Comparison of ENCODE assay signal across 19 cellular contexts in genomic region chr6:54886932-54887584, GRCh38. TPM values are rescaled to one million over a fixed set of nuclear protein-coding genes. Genes with fewer than 3 reads are reported as not detected.
DNase-seq lines count a peak whose midpoint lies in the region; ATAC-seq, FAIRE-seq and TF ChIP-seq lines count a peak whose summit lies in the region.
"Had no signal": no experiment of that assay in that cellular context is flagged by ENCODE, and none has a peak within 500 bp of the region (broad histone marks: within the 10 kb centered on the region; RNA-seq: fewer than 3 reads in every experiment).

No MANE protein-coding gene starts in this region.

- no peak overlapping the region for H2BK5ac ChIP-seq in H9 (ENCODE audit: insufficient read length, low read length)

- H3K23me2 ChIP-seq in H9 (ENCODE audit: insufficient read length, low read depth, low read length, poor library complexity, severe bottlenecking): no peaks in the 10 kb centered on the region

- no peak overlapping the region for H3K23ac ChIP-seq in H9 (ENCODE audit: insufficient read length, low read depth, low read length)

- no peak overlapping the region for H4K91ac ChIP-seq in H9 (ENCODE audit: insufficient read length, low read depth, low read length)

- no peak overlapping the region for H3K18ac ChIP-seq in H9 (ENCODE audit: insufficient read length, low read depth, low read length)

- FAIRE-seq in A204.1 (lab: Jason Lieb, UNC) (peak; percentile 81), keratinocyte (lab: Jason Lieb, UNC) (peak; percentile 32), pancreas (lab: Jason Lieb, UNC) (peak; percentile 90)
- FAIRE-seq: GM12878 had no signal

- no peak overlapping the region for H4K5ac ChIP-seq in H9 (ENCODE audit: insufficient read length, low read depth, low read length)

- H3K9me1 ChIP-seq in keratinocyte (ENCODE audit: control insufficient read depth, extremely low read depth, insufficient read depth, low read length): no peaks in the 10 kb centered on the region

- no peak overlapping the region for H3K14ac ChIP-seq in H9 (ENCODE audit: insufficient read depth, low read length)

- H3K9me3 ChIP-seq in keratinocyte (ENCODE audit: control insufficient read depth, low read depth, low read length) (no peaks in the 10 kb centered on the region), pancreas (no peaks in the 10 kb centered on the region), H9 (ENCODE audit: control insufficient read depth, low read depth, low read length) (no peaks in the 10 kb centered on the region), uterus (no peaks in the 10 kb centered on the region)
- H3K9me3 ChIP-seq: HAP-1 had no signal

- H2BK20ac ChIP-seq in H9 (ENCODE audit: low read depth, low read length, poor library complexity, severe bottlenecking): no peak overlapping the region

- peaks cover 6% of the 10 kb centered on the region for H4K20me1 ChIP-seq in keratinocyte (ENCODE audit: control insufficient read depth, extremely low read depth, insufficient read depth, low read length)
- no peaks in the 10 kb centered on the region for H4K20me1 ChIP-seq in H9 (ENCODE audit: control insufficient read depth, insufficient read depth, insufficient read length)

- ATAC-seq in pancreas: no peak
- no peak for ATAC-seq in stimulated activated naive CD8-positive, alpha-beta T cell treated with anti-CD3 and anti-CD28 coated beads, Interleukin-15, Interleukin-2, amounts not matched to agents 100 U/mL and 50 U/mL, for 24 hours
- ATAC-seq: GM12878 had no signal

- H3K79me2 ChIP-seq in keratinocyte (ENCODE audit: control insufficient read depth, insufficient read depth, low read length) (peaks cover 69% of the 10 kb centered on the region), H9 (ENCODE audit: insufficient read depth, low read length) (no peaks in the 10 kb centered on the region)

- no peak overlapping the region for H3K4ac ChIP-seq in H9 (ENCODE audit: low read depth, low read length)

- no peak for TF ChIP-seq POLR2A in uterus (IDR thresholded peaks at IDR 0.05)

- no peaks in the 10 kb centered on the region for H3K27me3 Mint-ChIP-seq in H9 (ENCODE audit: low read depth)
- H3K27me3 Mint-ChIP-seq: CD4-positive, alpha-beta T cell had no signal

- H2BK15ac ChIP-seq in H9 (ENCODE audit: low read depth, low read length): no peak overlapping the region

- dilution Hi-C loops in keratinocyte (cut with MboI; ENCODE audit: extremely low pct_ligation_motif_present, low sequenced_read_pairs): no loop called here

- peak; percentile 20 for DNase-seq in NCI-H69 (lab: John Stamatoyannopoulos, UW)
- no peak for DNase-seq in keratinocyte (ENCODE audit: low read depth, low spot score)
- no peak for DNase-seq in pancreas
- no peak for DNase-seq in H9
- no peak for DNase-seq in uterus
- DNase-seq in NCI-H774 (lab: John Stamatoyannopoulos, UW): no peak
- DNase-seq in stimulated activated naive CD8-positive, alpha-beta T cell treated with anti-CD3 and anti-CD28 coated beads, Interleukin-15, Interleukin-2, amounts not matched to agents 100 U/mL and 50 U/mL, for 24 hours: no peak
- DNase-seq: AML-193; CD4-positive, alpha-beta T cell; DND-41; EL; GOT3 had no signal

- intact Hi-C loops in pancreas (cut with DNase I): no loop called here
- intact Hi-C loops in uterus (cut with DNase I; ENCODE audit: low total_unique reads): no loop called here

- H2BK12ac ChIP-seq in H9 (ENCODE audit: insufficient read length, low read depth, low read length): no peak overlapping the region

- H3K9ac ChIP-seq in keratinocyte (ENCODE audit: control insufficient read depth, extremely low read depth, insufficient read depth, low read length) (no peak overlapping the region), H9 (ENCODE audit: extremely low read depth, insufficient read length, low read length) (no peak overlapping the region)

- H3K27me3 ChIP-seq in keratinocyte (ENCODE audit: control insufficient read depth, extremely low read depth, insufficient read depth, low read length) (no peaks in the 10 kb centered on the region), pancreas (peaks cover 0 to 4% (median 0%) of the 10 kb centered on the region in 4 donors), H9 (ENCODE audit: insufficient read depth, low read length) (no peaks in the 10 kb centered on the region), uterus (no peaks in the 10 kb centered on the region)

- H2AK5ac ChIP-seq in H9 (ENCODE audit: insufficient read length, low read length): no peak overlapping the region

- no peak for TF ChIP-seq CTCF in keratinocyte (optimal IDR thresholded peaks at IDR 0.05 in 1 of 3, IDR thresholded peaks at IDR 0.05 in 1 of 3, conservative IDR thresholded peaks at IDR 0.05 in 1 of 3; ENCODE audit: extremely low read depth in 1 of 3, insufficient read depth in 2 of 3, low read length in 3 of 3)
- no peak for TF ChIP-seq CTCF in pancreas (IDR thresholded peaks at IDR 0.05)
- TF ChIP-seq CTCF in H9 (conservative IDR thresholded peaks at IDR 0.05): no peak
- TF ChIP-seq CTCF in uterus (IDR thresholded peaks at IDR 0.05): no peak

- peaks cover 0 to 2% of the 10 kb centered on the region in 2 experiments; a peak in 2 of 5 replicates for H3K9me3 Mint-ChIP-seq in H9

- H3K4me3 ChIP-seq in keratinocyte (ENCODE audit: control insufficient read depth in 2 of 3, extremely low read depth in 1 of 3, insufficient read depth in 2 of 3, low read depth in 1 of 3, low read length in 3 of 3) (no peak overlapping the region), pancreas (no peak overlapping the region), uterus (no peak overlapping the region)
- H3K4me3 ChIP-seq: GM12878, HAP-1 had no signal

- H3K36me3 Mint-ChIP-seq in H9 (ENCODE audit: insufficient read depth in 1 of 3, low read depth in 3 of 3): no peaks in the 10 kb centered on the region

- 33 to 38% methylated on average over 4 of the region's 4 CpGs for WGBS in pancreas, 2 donors
- no CpG with 5 or more reads among the region's 4 CpGs for WGBS in H9 (ENCODE audit: extremely low coverage, insufficient read length, low lambda C conversion rate)

- H3K4me2 ChIP-seq in keratinocyte (ENCODE audit: control insufficient read depth, extremely low read depth, insufficient read depth, low read depth, low read length) (no peak overlapping the region), H9 (ENCODE audit: insufficient read depth, insufficient read length, low read length) (no peak overlapping the region)

- no peak overlapping the region for H2BK120ac ChIP-seq in H9 (ENCODE audit: low read depth, low read length, poor library complexity, severe bottlenecking)

- H2AFZ ChIP-seq in keratinocyte (ENCODE audit: control insufficient read depth, low read length) (no peak overlapping the region), H9 (ENCODE audit: low read length) (no peak overlapping the region)

- no peaks in the 10 kb centered on the region for H3K4me1 Mint-ChIP-seq in H9

- H3K36me3 ChIP-seq in keratinocyte (ENCODE audit: control insufficient read depth in 2 of 2, extremely low read depth in 1 of 2, insufficient read depth in 2 of 2, low read length in 2 of 2): peaks cover 3 to 4% of the 10 kb centered on the region in 2 experiments
- H3K36me3 ChIP-seq in pancreas: no peaks in the 10 kb centered on the region
- H3K36me3 ChIP-seq in uterus: no peaks in the 10 kb centered on the region
- H3K36me3 ChIP-seq: HAP-1 had no signal

- peaks cover 21% of the 10 kb centered on the region for H3K4me1 ChIP-seq in keratinocyte (ENCODE audit: control insufficient read depth, extremely low read depth, insufficient read depth, low read length)
- H3K4me1 ChIP-seq in pancreas: no peaks in the 10 kb centered on the region
- H3K4me1 ChIP-seq in H9 (ENCODE audit: insufficient read depth, low read length): no peaks in the 10 kb centered on the region
- no peaks in the 10 kb centered on the region for H3K4me1 ChIP-seq in uterus
- H3K4me1 ChIP-seq: HAP-1 had no signal

- H3K27ac ChIP-seq in keratinocyte (ENCODE audit: control insufficient read depth, insufficient read depth, low read length): no peak overlapping the region
- H3K27ac ChIP-seq in pancreas: no peak overlapping the region
- no peak overlapping the region for H3K27ac ChIP-seq in H9 (ENCODE audit: insufficient read length, low read depth, low read length)
- no peak overlapping the region for H3K27ac ChIP-seq in uterus
- H3K27ac ChIP-seq: C4-2B had no signal

- H3K56ac ChIP-seq in H9 (ENCODE audit: insufficient read length, low read depth, low read length): no peak overlapping the region

- no peaks in the 10 kb centered on the region for H3K79me1 ChIP-seq in H9 (ENCODE audit: insufficient read depth, low read depth, low read length, poor library complexity, severe bottlenecking)

- no peak overlapping the region for H3T11ph ChIP-seq in H9 (ENCODE audit: low read length)

- no peak overlapping the region for H4K8ac ChIP-seq in H9 (replicated peaks; ENCODE audit: insufficient read length, low read depth, low read length)

- H3K4me3 Mint-ChIP-seq in H9: no peak overlapping the region
- H3K4me3 Mint-ChIP-seq: CD4-positive, alpha-beta T cell had no signal

- no peak overlapping the region for H3K27ac Mint-ChIP-seq in H9
- H3K27ac Mint-ChIP-seq: CD4-positive, alpha-beta T cell had no signal

RNA-seq across cellular contexts. Expression of gene FAM83B, which starts 40.5 kb away (rescaled TPM):
- 19.3 to 30.3 TPM (median 26.5 TPM) in 3 replicates for polyA plus RNA-seq in keratinocyte
- 17.3 TPM for polyA plus RNA-seq in keratinocyte (2011; ENCODE audit: low read depth)
- 9.3 and 22.6 TPM in 2 replicates for polyA plus RNA-seq in keratinocyte (2011; cell fraction: cytosol; rRNA removed)
- polyA plus RNA-seq in keratinocyte (2011; cell fraction: nucleus; rRNA removed): 37.4 and 43.7 TPM in 2 replicates
- polyA plus RNA-seq in keratinocyte (2012; ENCODE audit: low replicate concordance): 16.0 and 22.5 TPM in 2 replicates
- 23.3 to 129 TPM (median 87.9 TPM) in 3 replicates for polyA minus RNA-seq in keratinocyte
- polyA minus RNA-seq in keratinocyte (2011; cell fraction: cytosol; rRNA and poly(A)+ RNA removed): 42.2 TPM
- 117 and 220 TPM in 2 replicates for polyA minus RNA-seq in keratinocyte (2011; cell fraction: nucleus; rRNA and poly(A)+ RNA removed)
- 1 to 10 TPM; 1.0 to 7.3 (median 2.4) TPM for total RNA-seq in pancreas
- under 1 TPM; 0.46 to 0.80 TPM for polyA plus RNA-seq in pancreas
- 5.2 and 5.7 TPM in 2 replicates for total RNA-seq in H9 (2021)
- total RNA-seq in uterus: 1 to 10 TPM in 1 of 4 donors, under 1 TPM in 2, not detected in 1; 0.27 to 3.6 (median 0.29) TPM
- total RNA-seq: A172; CD4-positive, alpha-beta T cell; G401 had no signal
- polyA plus RNA-seq: BJ, GM12878 had no signal
